7 cellular contexts compared by ENCODE assay signal in the genomic region with DNA sequence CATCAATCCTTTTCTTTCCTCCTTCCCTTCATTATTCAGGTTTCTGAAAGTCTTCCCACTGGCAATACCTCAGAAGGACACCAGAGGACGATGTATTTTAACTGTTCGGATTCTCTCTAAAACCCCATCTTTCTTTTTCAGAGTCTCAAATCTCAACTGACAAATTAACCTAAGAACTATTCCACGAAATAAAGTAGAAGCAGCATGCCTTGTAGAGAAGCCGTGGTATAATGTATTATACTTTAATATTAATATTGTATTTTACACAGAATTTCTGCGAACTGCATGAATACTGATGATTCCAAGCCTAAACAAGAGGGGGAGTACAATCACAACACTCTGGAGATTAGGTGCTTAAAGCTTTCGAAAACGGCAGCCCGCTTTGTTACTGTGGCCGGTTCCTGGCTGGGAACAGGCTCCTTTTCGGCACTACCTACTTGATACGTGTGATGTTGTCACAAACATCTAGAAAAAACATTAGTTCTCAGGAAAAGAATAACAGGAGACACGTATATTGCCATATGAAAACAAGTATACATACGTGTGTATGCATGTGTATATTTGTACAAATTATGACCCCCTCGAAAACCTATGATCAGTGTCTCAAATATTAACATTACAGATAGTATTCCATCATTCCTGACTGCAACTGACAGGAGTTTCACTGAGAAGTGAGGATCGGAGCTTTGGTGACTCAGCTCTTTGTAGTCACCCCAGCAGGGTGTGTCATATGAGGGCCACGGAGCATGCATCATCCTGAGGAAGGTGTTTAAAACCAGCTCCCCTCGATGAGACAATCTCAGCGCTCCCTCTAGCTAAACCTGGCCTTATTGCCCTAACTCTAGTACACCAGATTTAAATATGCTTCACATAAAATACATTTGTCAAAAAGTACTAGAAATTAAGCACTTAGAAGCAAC.
A peak's percentile ranks its signal among the peaks of the same experiment; 100 is the strongest.
DNase-seq lines count a peak whose midpoint lies in the region; ATAC-seq and TF ChIP-seq lines count a peak whose summit lies in the region.

No MANE protein-coding gene starts in this region.

- TF ChIP-seq CTCF in lower lobe of right lung (IDR thresholded peaks at IDR 0.05) (peak; percentile 68), suprapubic skin (IDR thresholded peaks at IDR 0.05) (peak; percentile 79 to 83)

- H3K36me3 ChIP-seq in SK-N-MC (ENCODE audit: insufficient read depth, low read length) (no peaks in the 10 kb centered on the region), ectodermal cell (ENCODE audit: control insufficient read depth, insufficient read depth, low read length) (no peaks in the 10 kb centered on the region), lower lobe of right lung (no peaks in the 10 kb centered on the region), suprapubic skin (no peaks in the 10 kb centered on the region)

- DNase-seq in ELR (ENCODE audit: low read depth): peak; percentile 97
- peak; percentile 94 for DNase-seq in LHCN-M2 (ENCODE audit: low read depth)
- DNase-seq in SK-N-MC (ENCODE audit: low read depth, low spot score): peak; percentile 28
- DNase-seq in lower lobe of right lung: no peak
- DNase-seq in suprapubic skin (ENCODE audit: low spot score in 2 of 2): no peak

- peak overlapping the region; percentile 54 for H3K4me3 ChIP-seq in SK-N-MC
- H3K4me3 ChIP-seq in ectodermal cell (ENCODE audit: insufficient read depth, low read depth, low read length): peak overlapping the region; percentile 35
- peak overlapping the region; percentile 36 for H3K4me3 ChIP-seq in lower lobe of right lung
- H3K4me3 ChIP-seq in suprapubic skin: peak overlapping the region; percentile 40

- intact Hi-C loops in lower lobe of right lung (cut with DNase I): no loop called here

- no peak for TF ChIP-seq EP300 in suprapubic skin (IDR thresholded peaks at IDR 0.05)

- no peak overlapping the region for H3K9ac ChIP-seq in SK-N-MC (ENCODE audit: insufficient read length)

- H3K27me3 ChIP-seq in ectodermal cell (ENCODE audit: control insufficient read depth, insufficient read depth, low read length, poor library complexity, severe bottlenecking): no peaks in the 10 kb centered on the region
- no peaks in the 10 kb centered on the region for H3K27me3 ChIP-seq in lower lobe of right lung (ENCODE audit: low read depth)
- H3K27me3 ChIP-seq in suprapubic skin: peaks cover 4% of the 10 kb centered on the region

- no peaks in the 10 kb centered on the region for H3K4me1 ChIP-seq in ectodermal cell (ENCODE audit: control insufficient read depth, insufficient read depth, low read length)
- H3K4me1 ChIP-seq in lower lobe of right lung: no peaks in the 10 kb centered on the region
- H3K4me1 ChIP-seq in suprapubic skin: peaks cover 8% of the 10 kb centered on the region

- WGBS in ectodermal cell, 2 experiments: 8 to 9% methylated on average over 13 to 15 of the region's 18 CpGs
- WGBS in suprapubic skin: 6% methylated on average over 18 of the region's 18 CpGs

- H3K27ac ChIP-seq in SK-N-MC: no peak overlapping the region
- H3K27ac ChIP-seq in ectodermal cell (ENCODE audit: insufficient read depth, low read depth, low read length, poor library complexity, severe bottlenecking): no peak overlapping the region
- H3K27ac ChIP-seq in lower lobe of right lung: no peak overlapping the region
- no peak overlapping the region for H3K27ac ChIP-seq in suprapubic skin

- no peaks in the 10 kb centered on the region for H3K9me3 ChIP-seq in SK-N-MC (ENCODE audit: low read depth, low read length)
- no peaks in the 10 kb centered on the region for H3K9me3 ChIP-seq in ectodermal cell (ENCODE audit: control insufficient read depth, low read length)
- no peaks in the 10 kb centered on the region for H3K9me3 ChIP-seq in lower lobe of right lung
- H3K9me3 ChIP-seq in suprapubic skin: no peaks in the 10 kb centered on the region

- ATAC-seq in GM21717 (IDR thresholded peaks at IDR 0.05; ENCODE audit: unreplicated experiment) (peak; percentile 69), lower lobe of right lung (peak in 1 of 2 donors; percentile 80)

- TF ChIP-seq POLR2A in suprapubic skin (IDR thresholded peaks at IDR 0.05): no peak

Comparison
In these comparisons a context has a peak if more than half of its experiments do, and no peak if none do; other contexts are left out.
1. DNase-seq: peak in ELR (single experiment), LHCN-M2 (single experiment) and SK-N-MC (single experiment); none in lower lobe of right lung (single experiment) and suprapubic skin (0 of 2).
2. Peak in every context shown above with its lines, with median percentiles within 50 percentile points of each other: H3K4me3 ChIP-seq.